In genomic region chr7:29123611-29124190, GRCh38 we compare ENCODE assay signal across 20 cellular contexts. TPM values are rescaled to one million over a fixed set of nuclear protein-coding genes. Genes with fewer than 3 reads are reported as not detected.
"Had no signal": no experiment of that assay in that cellular context is flagged by ENCODE, and none has a peak within 500 bp of the region (broad histone marks: within the 10 kb centered on the region; RNA-seq: fewer than 3 reads in every experiment).

No MANE protein-coding gene starts in this region.

- H3K4me1 ChIP-seq: gastroesophageal sphincter, lower lobe of right lung, tibial nerve had no signal

- H3K9me3 ChIP-seq: adrenal gland, gastroesophageal sphincter, lower lobe of right lung, tibial nerve, vagina had no signal

- H3K36me3 ChIP-seq: adrenal gland, cardiac muscle cell, gastroesophageal sphincter, lower lobe of right lung, tibial nerve, vagina had no signal

- H3K4me3 ChIP-seq: adrenal gland, cardiac muscle cell, gastroesophageal sphincter, lower lobe of right lung, skin epidermis, tibial nerve, vagina had no signal

- DNase-seq: activated CD4-positive, alpha-beta memory T cell treated with anti-CD3 and anti-CD28 coated beads for 36 hours; activated CD4-positive, alpha-beta T cell treated with anti-CD3 and anti-CD28 coated beads for 36 hours; activated effector memory CD4-positive, alpha-beta T cell treated with Interleukin-2 at 50 U/mL for 16 hours; activated T-cell treated with anti-CD3 and anti-CD28 coated beads, Interleukin-2, amount 50 U/mL, for 24 hours; adrenal gland; left cardiac atrium; lower lobe of right lung; occipital lobe; right cardiac atrium; stimulated activated CD4-positive, alpha-beta T cell treated with anti-CD3 and anti-CD28 coated beads, Interleukin-15, amount 100 ng/mL, for 24 hours; stimulated activated CD4-positive, alpha-beta T cell treated with anti-CD3 and anti-CD28 coated beads, Interleukin-4, amount 100 ng/mL, for 1 hour; stimulated activated naive CD4-positive, alpha-beta T cell; substantia nigra had no signal

- H3K4me3 Mint-ChIP-seq: activated CD4-positive, alpha-beta memory T cell treated with anti-CD3 and anti-CD28 coated beads for 36 hours; activated CD4-positive, alpha-beta T cell treated with anti-CD3 and anti-CD28 coated beads for 36 hours; activated naive CD4-positive, alpha-beta T cell treated with anti-CD3 and anti-CD28 coated beads, Interleukin-2, amount 50 U/mL, for 24 hours; activated T-cell treated with anti-CD3 and anti-CD28 coated beads, Interleukin-2, amount 50 U/mL, for 24 hours; nephron had no signal

- H3K4me1 Mint-ChIP-seq: activated CD4-positive, alpha-beta T cell treated with anti-CD3 and anti-CD28 coated beads for 36 hours; activated naive CD4-positive, alpha-beta T cell treated with anti-CD3 and anti-CD28 coated beads, Interleukin-2, amount 50 U/mL, for 24 hours; nephron had no signal

- H3K9me3 Mint-ChIP-seq: activated CD4-positive, alpha-beta memory T cell treated with anti-CD3 and anti-CD28 coated beads for 36 hours; activated naive CD4-positive, alpha-beta T cell treated with anti-CD3 and anti-CD28 coated beads, Interleukin-2, amount 50 U/mL, for 24 hours; activated T-cell treated with anti-CD3 and anti-CD28 coated beads, Interleukin-2, amount 50 U/mL, for 24 hours; nephron had no signal

- H3K27ac ChIP-seq: adrenal gland, cardiac muscle cell, gastroesophageal sphincter, lower lobe of right lung, skin epidermis, tibial nerve, vagina had no signal

- H3K27me3 ChIP-seq: adrenal gland, cardiac muscle cell, tibial nerve, vagina had no signal

- H3K27ac Mint-ChIP-seq: activated CD4-positive, alpha-beta memory T cell treated with anti-CD3 and anti-CD28 coated beads for 36 hours; activated CD4-positive, alpha-beta T cell treated with anti-CD3 and anti-CD28 coated beads for 36 hours; activated naive CD4-positive, alpha-beta T cell treated with anti-CD3 and anti-CD28 coated beads, Interleukin-2, amount 50 U/mL, for 24 hours; activated T-cell treated with anti-CD3 and anti-CD28 coated beads, Interleukin-2, amount 50 U/mL, for 24 hours; nephron had no signal

- ATAC-seq: activated CD4-positive, alpha-beta T cell treated with anti-CD3 and anti-CD28 coated beads for 36 hours; gastroesophageal sphincter; left cardiac atrium; lower lobe of right lung; right cardiac atrium had no signal

- H3K36me3 Mint-ChIP-seq: activated CD4-positive, alpha-beta memory T cell treated with anti-CD3 and anti-CD28 coated beads for 36 hours; activated naive CD4-positive, alpha-beta T cell treated with anti-CD3 and anti-CD28 coated beads, Interleukin-2, amount 50 U/mL, for 24 hours had no signal

RNA-seq across cellular contexts. Expression of gene CPVL, which starts 22.6 kb away (rescaled TPM):
- total RNA-seq: activated CD4-positive, alpha-beta memory T cell treated with anti-CD3 and anti-CD28 coated beads for 36 hours; activated CD4-positive, alpha-beta T cell treated with anti-CD3 and anti-CD28 coated beads for 36 hours had no signal
